ENCODE assay signal across 7 cellular contexts in genomic region chr21:45403825-45404725, GRCh38. TPM values are rescaled to one million over a fixed set of nuclear protein-coding genes. Genes with fewer than 3 reads are reported as not detected.
A peak's percentile ranks its signal among the peaks of the same experiment; 100 is the strongest.
DNase-seq lines count a peak whose midpoint lies in the region; ATAC-seq and TF ChIP-seq lines count a peak whose summit lies in the region.

No MANE protein-coding gene starts in this region.

- no peak for TF ChIP-seq CTCF in adrenal gland (IDR thresholded peaks at IDR 0.05)

- peaks cover 10% of the 10 kb centered on the region for H3K36me3 ChIP-seq in HUES6 (ENCODE audit: control insufficient read depth, insufficient read depth, low read length)
- no peaks in the 10 kb centered on the region for H3K36me3 ChIP-seq in adrenal gland (replicated peaks in 1 of 2)

- intact Hi-C loops in adrenal gland (cut with DNase I), result loop anchor here in 1 of 2 donors (10.0 kb wide), 1 partner anchor 109 kb away; no protein-coding TSS in a partner anchor

- H3K4me3 ChIP-seq in HUES6 (ENCODE audit: low read depth, low read length) (peak overlapping the region; percentile 73), adrenal gland (peak overlapping the region in 2 of 4 donors; percentile 19 to 91)

- H3K4me1 ChIP-seq in HUES6 (ENCODE audit: control insufficient read depth, insufficient read depth, low read length) (peaks cover 35% of the 10 kb centered on the region), adrenal gland (replicated peaks in 1 of 2) (peaks cover 11 to 31% of the 10 kb centered on the region in 2 donors)

- H3K27me3 ChIP-seq in HUES6 (ENCODE audit: control insufficient read depth, insufficient read depth, low read length) (peaks cover 4% of the 10 kb centered on the region; the same call in 1 of the 2 replicates), adrenal gland (no peaks in the 10 kb centered on the region)

- peak overlapping the region; percentile 75 for H3K9ac ChIP-seq in HUES6 (ENCODE audit: low read length)

- H3K27ac ChIP-seq in HUES6 (ENCODE audit: low read depth, low read length) (peak overlapping the region; percentile 67; the same call in 1 of the 2 replicates), adrenal gland (peak overlapping the region in 3 of 5 donors; percentile 26 to 96 (median 49))

- DNase-seq in adrenal gland (peak in 3 of 7 donors; percentile 14 to 47 (median 36)), iPS-NIHi11 (ENCODE audit: low spot score) (peak; percentile 68), nucleus accumbens (lab: John Stamatoyannopoulos, UW) (no peak)
- DNase-seq in stimulated activated naive CD8-positive, alpha-beta T cell treated with anti-CD3 and anti-CD28 coated beads, Interleukin-15, Interleukin-2, amounts not matched to agents 100 U/mL and 50 U/mL, for 24 hours, result no peak

- peak; percentile 7 for ATAC-seq in stimulated activated naive CD8-positive, alpha-beta T cell treated with anti-CD3 and anti-CD28 coated beads, Interleukin-15, Interleukin-2, amounts not matched to agents 100 U/mL and 50 U/mL, for 24 hours
- ATAC-seq in HG02870 (IDR thresholded peaks at IDR 0.05; ENCODE audit: unreplicated experiment), result no peak
- no peak for ATAC-seq in HG03280 (IDR thresholded peaks at IDR 0.05; ENCODE audit: unreplicated experiment)

- WGBS in adrenal gland, 4 donors, result 47 to 67% (median 56%) methylated on average over 25 to 38 of the region's 38 CpGs

- peaks cover 6% of the 10 kb centered on the region; the same call in 1 of the 2 replicates for H3K9me3 ChIP-seq in HUES6 (ENCODE audit: control insufficient read depth, insufficient read depth, low read depth, low read length)
- H3K9me3 ChIP-seq in adrenal gland (replicated peaks in 1 of 3), result no peaks in the 10 kb centered on the region

- no peak for TF ChIP-seq POLR2A in adrenal gland (IDR thresholded peaks at IDR 0.05)

RNA-seq across cellular contexts. Expression of gene COL18A1, which starts 0.9 kb away (rescaled TPM):
- 100 to 1,000 TPM in 7 of 8 donors, 10 to 100 TPM in 1; 92.9 to 244 (median 141) TPM for total RNA-seq in adrenal gland
- polyA plus RNA-seq in adrenal gland, result 100 to 1,000 TPM in 2 of 3 donors, 10 to 100 TPM in 1; 10.9 to 201 (median 163) TPM
